1 cellular context compared by ENCODE assay signal in genomic region chr1:23559136-23559984, GRCh38.
TF ChIP-seq lines count a peak whose summit lies in the region.

Gene ID3, minus strand, starts transcription at chr1:23559501. Its CDS starts 75 bp downstream, at chr1:23559426.

TF ChIP-seq in SK-N-SH, 30 proteins besides CTCF, POLR2A, EP300 and RAD21 (continued from another document):
- TF ChIP-seq NRF1 (IDR thresholded peaks at IDR 0.05; ENCODE audit: low read depth, low read length) (peak; percentile 47), FOXM1 (IDR thresholded peaks at IDR 0.05; ENCODE audit: low read depth) (peak; percentile 43; the same call in 1 of the 2 replicates), MEF2A (IDR thresholded peaks at IDR 0.05; ENCODE audit: borderline replicate concordance, low read depth) (0 out of 2 replicates have a peak, but pooled peaks have one; percentile 44), RFX5 (IDR thresholded peaks at IDR 0.05; ENCODE audit: low read length) (peak; percentile 26; the same call in 1 of the 2 replicates), FOSL2 (IDR thresholded peaks at IDR 0.05; ENCODE audit: borderline replicate concordance, low read depth) (peak; percentile 2; the same call in 1 of the 2 replicates), GATA2 (CRISPR knock-in tag; IDR thresholded peaks at IDR 0.05) (no peak), USF2 (IDR thresholded peaks at IDR 0.05; ENCODE audit: borderline replicate concordance, low read depth, low read length) (no peak), MAX (IDR thresholded peaks at IDR 0.05; ENCODE audit: low read depth) (0 out of 2 replicates have a peak, but pooled peaks have one; percentile 36), NFIC (IDR thresholded peaks at IDR 0.05; ENCODE audit: borderline replicate concordance) (peak; percentile 38; the same call in 1 of the 2 replicates), RCOR1 (IDR thresholded peaks at IDR 0.05; ENCODE audit: low read length) (no peak), MXI1 (IDR thresholded peaks at IDR 0.05; ENCODE audit: low read depth, low read length) (peak; percentile 91), REST (IDR thresholded peaks at IDR 0.05; ENCODE audit: low read depth, low read length) (peak; percentile 48; the same call in 1 of the 2 replicates), ELF1 (IDR thresholded peaks at IDR 0.05) (peak; percentile 95), POLR2AphosphoS5 (IDR thresholded peaks at IDR 0.05; ENCODE audit: low read depth, low read length) (peak; percentile 100), TEAD4 (IDR thresholded peaks at IDR 0.05; ENCODE audit: borderline replicate concordance, insufficient read depth) (peak; percentile 34), JUND (IDR thresholded peaks at IDR 0.05) (no peak), EZH2phosphoT487 (IDR thresholded peaks at IDR 0.05; ENCODE audit: borderline replicate concordance, low read depth) (no peak), SIN3A (IDR thresholded peaks at IDR 0.05; ENCODE audit: borderline replicate concordance, low read depth, low read length) (peak; percentile 78), TCF12 (IDR thresholded peaks at IDR 0.05) (peak; percentile 79), SMC3 (IDR thresholded peaks at IDR 0.05; ENCODE audit: low read depth, low read length) (no peak)
